15 cellular contexts compared by ENCODE assay signal in the genomic region with DNA sequence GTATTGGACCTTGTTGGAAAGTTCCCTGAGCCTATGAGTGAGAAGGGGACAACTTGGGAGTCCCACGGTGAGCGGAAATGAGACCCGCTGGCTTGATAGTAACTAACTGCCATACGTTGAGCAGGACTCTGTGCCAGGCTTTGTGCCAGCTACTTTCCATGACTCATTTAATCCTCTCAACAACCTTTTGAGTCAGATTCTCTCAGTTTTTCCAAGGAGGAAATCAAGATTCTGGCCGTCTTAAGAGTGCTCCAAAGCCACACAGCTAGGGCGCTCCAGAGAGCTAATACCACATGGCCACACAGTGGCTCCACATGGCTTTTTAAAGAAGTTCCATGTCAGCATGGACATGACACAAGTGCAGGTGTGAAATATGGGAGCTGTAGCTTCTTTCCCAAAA. TPM values are rescaled to one million over a fixed set of nuclear protein-coding genes. Genes with fewer than 3 reads are reported as not detected.
A peak's percentile ranks its signal among the peaks of the same experiment; 100 is the strongest.
DNase-seq lines count a peak whose midpoint lies in the region; FAIRE-seq and TF ChIP-seq lines count a peak whose summit lies in the region.
"Had no signal": no experiment of that assay in that cellular context is flagged by ENCODE, and none has a peak within 500 bp of the region (broad histone marks: within the 10 kb centered on the region; RNA-seq: fewer than 3 reads in every experiment).

No MANE protein-coding gene starts in this region.

- BruUV-seq in MCF 10A (replicated peaks; lab: Mats Ljungman, UMichigan) (no TSS peak), mammary epithelial cell (replicated peaks; lab: Mats Ljungman, UMichigan) (no TSS peak)

- H3K9me3 Mint-ChIP-seq in MCF 10A (ENCODE audit: unreplicated experiment) = no peaks in the 10 kb centered on the region

- TF ChIP-seq POLR2A in lower leg skin (IDR thresholded peaks at IDR 0.05) = no peak

- H3K36me3 ChIP-seq in mammary epithelial cell (ENCODE audit: insufficient read depth, low read length) (no peaks in the 10 kb centered on the region), bronchial epithelial cell (ENCODE audit: control insufficient read depth, insufficient read depth, low read length) (peaks cover 4% of the 10 kb centered on the region)

- H3K4me1 Mint-ChIP-seq in MCF 10A (ENCODE audit: insufficient read depth, unreplicated experiment) = no peaks in the 10 kb centered on the region

- no peak for FAIRE-seq in bronchial epithelial cell (lab: Jason Lieb, UNC)

- no peaks in the 10 kb centered on the region for H3K9me3 ChIP-seq in mammary epithelial cell (replicated peaks; ENCODE audit: insufficient read depth, low read length)
- H3K9me3 ChIP-seq: gastroesophageal sphincter had no signal

- no peaks in the 10 kb centered on the region for H3K4me1 ChIP-seq in mammary epithelial cell (ENCODE audit: insufficient read depth, low read length)

- TF ChIP-seq CTCF in MCF 10A (IDR thresholded peaks at IDR 0.05; ENCODE audit: unreplicated experiment) (no peak), mammary epithelial cell (conservative IDR thresholded peaks at IDR 0.05 in 1 of 2, IDR thresholded peaks at IDR 0.05 in 1 of 2; ENCODE audit: extremely low read depth in 1 of 2, insufficient read depth in 1 of 2, low read depth in 1 of 2, low read length in 2 of 2) (no peak), bronchial epithelial cell (IDR thresholded peaks at IDR 0.05; ENCODE audit: insufficient read depth, low read length, severe bottlenecking) (no peak), lower leg skin (IDR thresholded peaks at IDR 0.05) (no peak)

- POLR2A ChIA-PET in MCF 10A (lab: Yijun Ruan, JAX) = interaction anchor here (0.9 kb wide), 1 partner anchor 257 kb away, joined by 3 read pairs; no protein-coding TSS in a partner anchor

- no peak overlapping the region for H2AFZ ChIP-seq in mammary epithelial cell (ENCODE audit: low read depth, low read length)
- H2AFZ ChIP-seq: GM23338 had no signal

- H3K36me3 Mint-ChIP-seq in MCF 10A (ENCODE audit: insufficient read depth, unreplicated experiment) = peaks cover 17% of the 10 kb centered on the region

- H3K27ac Mint-ChIP-seq in MCF 10A (ENCODE audit: low read depth, unreplicated experiment) = no peak overlapping the region
- H3K27ac Mint-ChIP-seq: GM23338 had no signal

- no peaks in the 10 kb centered on the region for H3K79me2 ChIP-seq in mammary epithelial cell (ENCODE audit: insufficient read depth, low read length)

- 94% methylated on average over 6 of the region's 6 CpGs for WGBS in mammary epithelial cell (ENCODE audit: low coverage, missing lambda C conversion rate)
- 70 to 79% methylated on average over 6 of the region's 6 CpGs for WGBS in lower leg skin, 2 donors

- no peaks in the 10 kb centered on the region for H3K27me3 ChIP-seq in mammary epithelial cell (ENCODE audit: insufficient read depth, low read length)
- no peaks in the 10 kb centered on the region for H3K27me3 ChIP-seq in bronchial epithelial cell (ENCODE audit: control insufficient read depth, insufficient read depth, low read length)
- H3K27me3 ChIP-seq: gastroesophageal sphincter had no signal

- H3K9ac ChIP-seq in mammary epithelial cell (ENCODE audit: insufficient read depth, low read length) = no peak overlapping the region

- no peaks in the 10 kb centered on the region for H4K20me1 ChIP-seq in mammary epithelial cell (ENCODE audit: insufficient read depth, low read length)

- peak; percentile 38 for DNase-seq in MCF 10A (ENCODE audit: unreplicated experiment)
- no peak for DNase-seq in mammary epithelial cell
- DNase-seq in HT1080 (ENCODE audit: low read depth) = peak; percentile 73
- DNase-seq in bronchial epithelial cell (ENCODE audit: low read depth) = peak; percentile 50
- peak; percentile 28 to 50 for DNase-seq in lung microvascular endothelial cell (ENCODE audit: low read depth in 2 of 2)
- no peak for DNase-seq in DMS114 treated with DMSO at 0.1 percent for 48 hours (lab: John Stamatoyannopoulos, UW; ENCODE audit: unreplicated experiment)
- no peak for DNase-seq in HCEC 1CT
- no peak for DNase-seq in lower leg skin (ENCODE audit: low spot score in 2 of 2)
- DNase-seq: activated T-cell treated with anti-CD3 and anti-CD28 coated beads, Interleukin-2, amount 50 U/mL, for 1 hour; NCI-H1436; OCI-M1; SW 1271 had no signal

- no peak overlapping the region for H3K4me2 ChIP-seq in mammary epithelial cell (ENCODE audit: insufficient read depth, low read depth, low read length)
- H3K4me2 ChIP-seq: GM23338, smooth muscle cell had no signal

- H3K27ac ChIP-seq in mammary epithelial cell (ENCODE audit: insufficient read depth, low read depth, low read length) = no peak overlapping the region
- H3K27ac ChIP-seq: gastroesophageal sphincter had no signal

- intact Hi-C loops in MCF 10A (cut with micrococcal nuclease) = no loop called here
- intact Hi-C loops in mammary epithelial cell (cut with micrococcal nuclease) = no loop called here
- intact Hi-C loops in lower leg skin (cut with DNase I; ENCODE audit: low total_unique reads) = no loop called here

- H3K4me3 ChIP-seq in mammary epithelial cell (replicated peaks in 1 of 3; ENCODE audit: insufficient read depth in 1 of 3, low read depth in 2 of 3, low read length in 3 of 3) (no peak overlapping the region), bronchial epithelial cell (ENCODE audit: low read depth, low read length) (no peak overlapping the region), lower leg skin (ENCODE audit: low read depth, poor library complexity, severe bottlenecking) (no peak overlapping the region)
- H3K4me3 ChIP-seq: gastroesophageal sphincter, GM23338, smooth muscle cell had no signal

- dilution Hi-C loops in mammary epithelial cell (cut with HindIII; ENCODE audit: low sequenced_read_pairs) = no loop called here

- H3K4me3 Mint-ChIP-seq in MCF 10A (ENCODE audit: unreplicated experiment) = no peak overlapping the region
- H3K4me3 Mint-ChIP-seq: GM23338 had no signal

- in situ Hi-C loops in mammary epithelial cell (cut with MboI; ENCODE audit: low sequenced_read_pairs in 2 of 2) = no loop called here

- H3K27me3 Mint-ChIP-seq in MCF 10A (ENCODE audit: insufficient read depth, unreplicated experiment) = no peaks in the 10 kb centered on the region

- CTCF ChIA-PET in MCF 10A (lab: Yijun Ruan, JAX) (interaction anchor here (1.2 to 2.1 kb wide), 3 partner anchors 9 to 147 kb away, joined by 3 to 8 read pairs (median 3); no protein-coding TSS in a partner anchor), mammary epithelial cell (lab: Charles Lee; ENCODE audit: low non-redundant PET) (no interaction called here)

RNA-seq across cellular contexts. Expression of a gene that starts 55.7 kb away (rescaled TPM):
- 3.8 and 4.8 TPM in 2 replicates for total RNA-seq in MCF 10A (2022)
- total RNA-seq in mammary epithelial cell = 1 to 10 TPM; 6.0 to 9.7 TPM
- polyA plus RNA-seq in mammary epithelial cell = 3.7 TPM
- polyA minus RNA-seq in mammary epithelial cell = 4.0 TPM
- 3.8 and 6.7 TPM in 2 replicates for total RNA-seq in HT1080 (2014; rRNA removed; shearing (Covaris generic))
- 4.3 and 4.7 TPM in 2 replicates for polyA plus RNA-seq in HT1080 (2015; cell fraction: cytosol; rRNA removed)
- 8.4 and 10.2 TPM in 2 replicates for polyA plus RNA-seq in HT1080 (2015; cell fraction: nucleus; rRNA removed)
- 4.2 and 4.4 TPM in 2 replicates for total RNA-seq in bronchial epithelial cell
- 17.9 and 22.8 TPM in 2 replicates for total RNA-seq in lung microvascular endothelial cell
- total RNA-seq in lower leg skin = 10 to 100 TPM in 3 of 4 donors, 1 to 10 TPM in 1; 5.1 to 14.5 (median 10.9) TPM

Comparison
In these comparisons a context has a peak if more than half of its experiments do, and no peak if none do; other contexts are left out.
1. DNase-seq: peak in MCF 10A (single experiment), HT1080 (single experiment), bronchial epithelial cell (single experiment) and lung microvascular endothelial cell (2 of 2); none in mammary epithelial cell (single experiment), DMS114 treated with DMSO at 0.1 percent for 48 hours (single experiment), HCEC 1CT (single experiment) and lower leg skin (0 of 2).